13 cellular contexts compared by ENCODE assay signal in genomic region chr3:159786489-159787181, GRCh38. TPM values are rescaled to one million over a fixed set of nuclear protein-coding genes. Genes with fewer than 3 reads are reported as not detected.
DNase-seq lines count a peak whose midpoint lies in the region; ATAC-seq, FAIRE-seq and TF ChIP-seq lines count a peak whose summit lies in the region.
"Had no signal": no experiment of that assay in that cellular context is flagged by ENCODE, and none has a peak within 500 bp of the region (broad histone marks: within the 10 kb centered on the region; RNA-seq: fewer than 3 reads in every experiment).

No MANE protein-coding gene starts in this region.

- H3K9me2 ChIP-seq in PC-3 (replicated peaks; ENCODE audit: low read length) = no peaks in the 10 kb centered on the region

- peaks cover 18% of the 10 kb centered on the region; the same call in 1 of the 2 replicates for H4K20me1 ChIP-seq in PC-3 (ENCODE audit: low read length)

- H3K27me3 Mint-ChIP-seq in CD14-positive monocyte (ENCODE audit: low read depth in 3 of 3) = peaks cover 0 to 5% (median 0%) of the 10 kb centered on the region in 3 donors

- BruUV-seq in PC-3 (replicated peaks; lab: Mats Ljungman, UMichigan) = TSS peak; percentile 99

- H3K4me1 ChIP-seq in PC-3 (ENCODE audit: insufficient read depth, low read length) (peaks cover 83% of the 10 kb centered on the region), muscle layer of colon (ENCODE audit: insufficient read depth, low read length) (peaks cover 74% of the 10 kb centered on the region), heart left ventricle (peaks cover 0 to 42% (median 22%) of the 10 kb centered on the region in 12 donors)
- H3K4me1 ChIP-seq: neural progenitor cell had no signal

- H3K36me3 ChIP-seq in PC-3 (ENCODE audit: low read depth, low read length) (no peaks in the 10 kb centered on the region), muscle layer of colon (ENCODE audit: insufficient read depth, low read length) (no peaks in the 10 kb centered on the region), heart left ventricle (no peaks in the 10 kb centered on the region)
- H3K36me3 ChIP-seq: neural progenitor cell had no signal

- H3K27me3 ChIP-seq in PC-3 (ENCODE audit: low read length) = no peaks in the 10 kb centered on the region
- H3K27me3 ChIP-seq in muscle layer of colon (ENCODE audit: control insufficient read depth in 1 of 2, insufficient read depth in 2 of 2, low read length in 2 of 2) = no peaks in the 10 kb centered on the region
- H3K27me3 ChIP-seq in heart left ventricle = no peaks in the 10 kb centered on the region
- H3K27me3 ChIP-seq: neural progenitor cell had no signal

- H3K36me3 Mint-ChIP-seq in CD14-positive monocyte = no peaks in the 10 kb centered on the region
- H3K36me3 Mint-ChIP-seq: neural progenitor cell had no signal

- CTCF ChIA-PET in PC-3 (lab: Charles Lee) = interaction anchor here (0.7 to 1.9 kb wide), 4 partner anchors 19 to 200 kb away, joined by 4 to 7 read pairs (median 4); no protein-coding TSS in a partner anchor

- TF ChIP-seq CTCF in C4-2B (conservative IDR thresholded peaks at IDR 0.05) = no peak
- no peak for TF ChIP-seq CTCF in PC-3 (conservative IDR thresholded peaks at IDR 0.05; ENCODE audit: low read depth, low read length)
- no peak for TF ChIP-seq CTCF in heart left ventricle (IDR thresholded peaks at IDR 0.05)
- TF ChIP-seq CTCF in CD14-positive monocyte (IDR thresholded peaks at IDR 0.05) = no peak

- peak; percentile 21 for FAIRE-seq in colon (lab: Jason Lieb, UNC)

- peak overlapping the region; percentile 82 for H3K4me2 ChIP-seq in PC-3 (ENCODE audit: low read length)
- H3K4me2 ChIP-seq: KMS-11, neural progenitor cell had no signal

- peak overlapping the region; percentile 47; the same call in 1 of the 2 replicates for H3K27ac ChIP-seq in C4-2B
- peak overlapping the region; percentile 80 for H3K27ac ChIP-seq in PC-3 (ENCODE audit: low read length)
- peak overlapping the region; percentile 73 for H3K27ac ChIP-seq in muscle layer of colon (ENCODE audit: low read depth, low read length)
- peak overlapping the region in 2 of 12 donors; percentile 5 to 71 for H3K27ac ChIP-seq in heart left ventricle
- H3K27ac ChIP-seq: KMS-11, neural progenitor cell had no signal

- H3K9ac ChIP-seq in PC-3 (ENCODE audit: low read length) (peak overlapping the region; percentile 21; the same call in 1 of the 2 replicates), muscle layer of colon (ENCODE audit: low read length) (no peak overlapping the region)
- H3K9ac ChIP-seq: KMS-11, neural progenitor cell had no signal

- H3F3A ChIP-seq in PC-3 (ENCODE audit: low read length, unreplicated experiment) = peaks cover 5% of the 10 kb centered on the region

- H3K4me3 ChIP-seq in PC-3 (ENCODE audit: low read length) (peak overlapping the region; percentile 45), muscle layer of colon (ENCODE audit: low read depth in 1 of 2, low read length in 2 of 2) (no peak overlapping the region), heart left ventricle (no peak overlapping the region)
- H3K4me3 ChIP-seq: neural progenitor cell had no signal

- H3K9me3 Mint-ChIP-seq in CD14-positive monocyte = no peaks in the 10 kb centered on the region
- H3K9me3 Mint-ChIP-seq: neural progenitor cell had no signal

- H3K27ac Mint-ChIP-seq in CD14-positive monocyte = no peak overlapping the region
- H3K27ac Mint-ChIP-seq: neural progenitor cell had no signal

- H2AFZ ChIP-seq in PC-3 (ENCODE audit: low read length) = no peak overlapping the region
- H2AFZ ChIP-seq: neural progenitor cell had no signal

- H3K79me2 ChIP-seq in PC-3 (ENCODE audit: low read length) = peaks cover 93% of the 10 kb centered on the region

- POLR2A ChIA-PET in PC-3 (lab: Charles Lee; ENCODE audit: unreplicated experiment) = interaction anchor here (0.6 to 0.7 kb wide), 2 partner anchors 19 to 23 kb away, joined by 4 read pairs; no protein-coding TSS in a partner anchor

- TF ChIP-seq POLR2A in heart left ventricle (IDR thresholded peaks at IDR 0.05) = no peak

- ATAC-seq in PC-3 = no peak; the same call in 1 of the 2 replicates
- ATAC-seq in heart left ventricle = no peak

- intact Hi-C loops in PC-3 (cut with micrococcal nuclease) = loop anchor here (1.0 kb wide), 1 partner anchor 19 kb away; no protein-coding TSS in a partner anchor
- intact Hi-C loops in heart left ventricle (cut with DNase I) = no loop called here
- intact Hi-C loops in CD14-positive monocyte (cut with micrococcal nuclease) = no loop called here

- H3K4me1 Mint-ChIP-seq in CD14-positive monocyte = no peaks in the 10 kb centered on the region

- H3K9me3 ChIP-seq in PC-3 (ENCODE audit: low read length) (no peaks in the 10 kb centered on the region), muscle layer of colon (ENCODE audit: low read length) (no peaks in the 10 kb centered on the region), heart left ventricle (no peaks in the 10 kb centered on the region)

- 91 to 94% (median 92%) methylated on average over 9 of the region's 9 CpGs for WGBS in heart left ventricle, 4 donors

- DNase-seq in PC-3 (no peak), heart left ventricle (no peak), CD14-positive monocyte (ENCODE audit: low spot score) (no peak), epidermal melanocyte (ENCODE audit: insufficient read length, low spot score) (no peak), LoVo (ENCODE audit: low spot score) (no peak)
- DNase-seq: activated CD4-positive, alpha-beta T cell treated with anti-CD3 and anti-CD28 coated beads, Interleukin-2, amount 50 U/mL, for 48 hours; activated gamma-delta T cell; T-helper 9 cell had no signal

- no peak overlapping the region for H3K4me3 Mint-ChIP-seq in CD14-positive monocyte
- H3K4me3 Mint-ChIP-seq: neural progenitor cell had no signal

RNA-seq across cellular contexts. Expression of gene SCHIP1, which starts 53.0 kb away (rescaled TPM):
- total RNA-seq in PC-3 (2014; rRNA removed) (1.0 and 2.1 TPM in 2 replicates), heart left ventricle (100 to 1,000 TPM in 1 of 9 donors, 10 to 100 TPM in 8; 38.8 to 137 (median 49.9) TPM)
- polyA plus RNA-seq in heart left ventricle (100 to 1,000 TPM in 1 of 2 donors, 10 to 100 TPM in 1; 23.8 to 100 TPM), CD14-positive monocyte (not detected)

Comparison
In these comparisons a context has a peak if more than half of its experiments do, and no peak if none do; other contexts are left out.
1. RNA of gene SCHIP1, which starts 53.0 kb away (total RNA-seq): 38.8 to 137 TPM in heart left ventricle; 1.0 to 2.1 TPM in PC-3; every median in the first group is over 10 times any median in the second.